ENCODE assay signal across 8 cellular contexts in the genomic region with DNA sequence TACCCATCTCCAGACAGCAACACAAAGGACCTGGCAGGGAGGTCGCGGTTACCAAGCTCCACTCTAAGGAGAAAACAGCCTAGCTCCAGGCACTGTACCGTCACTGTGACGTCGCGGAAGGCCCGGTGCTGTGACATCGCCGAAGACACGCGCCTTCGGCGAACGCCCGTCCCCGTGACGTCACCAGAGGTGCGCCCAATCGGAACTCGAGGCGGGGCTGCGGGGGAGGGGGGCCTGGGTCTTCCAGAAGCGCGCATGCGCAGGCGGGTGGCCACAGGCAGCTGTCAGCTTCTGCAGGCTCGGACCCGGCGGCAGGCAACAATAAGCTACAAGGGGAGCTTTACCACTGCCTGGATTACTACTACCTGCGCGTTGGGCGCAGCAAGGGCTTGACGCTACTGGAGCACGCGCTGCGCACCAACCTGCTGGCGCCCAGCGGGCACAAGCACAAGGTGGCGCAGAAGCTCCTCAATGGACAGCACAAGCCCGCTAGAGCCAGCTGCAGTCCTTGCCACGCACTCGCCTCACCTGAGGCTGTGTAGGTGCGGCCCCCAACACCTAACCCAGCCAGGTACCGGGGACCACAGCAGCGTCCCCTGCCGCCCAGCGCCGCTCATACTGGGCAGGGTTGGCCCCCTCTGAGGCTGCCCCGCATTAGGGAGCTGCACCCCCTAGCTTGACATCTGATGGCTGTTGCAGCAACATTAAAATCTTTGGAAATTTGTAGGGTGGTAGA.
DNase-seq lines count a peak whose midpoint lies in the region; ATAC-seq, FAIRE-seq and TF ChIP-seq lines count a peak whose summit lies in the region.

No MANE protein-coding gene starts in this region.

- H3K27ac ChIP-seq in keratinocyte (ENCODE audit: control insufficient read depth, insufficient read depth, low read length), result no peak overlapping the region

- CTCF ChIA-PET in Caco-2 (lab: Charles Lee), result interaction anchor here (0.6 to 2.2 kb wide), 18 partner anchors 27 to 383 kb away, joined by 3 to 17 read pairs (median 5); partner anchors contain the start of gene CRCP

- H3K9me3 ChIP-seq in Caco-2, result no peaks in the 10 kb centered on the region
- H3K9me3 ChIP-seq in keratinocyte (ENCODE audit: control insufficient read depth, low read depth, low read length), result no peaks in the 10 kb centered on the region

- H3K4me1 ChIP-seq in Caco-2 (no peaks in the 10 kb centered on the region; the same call in 1 of the 2 replicates), keratinocyte (ENCODE audit: control insufficient read depth, extremely low read depth, insufficient read depth, low read length) (peaks cover 3% of the 10 kb centered on the region)

- FAIRE-seq in keratinocyte (lab: Jason Lieb, UNC), result no peak

- POLR2A ChIA-PET in Caco-2 (lab: Charles Lee), result interaction anchor here (0.5 to 2.7 kb wide), 19 partner anchors 8 to 431 kb away, joined by 3 to 33 read pairs (median 4); partner anchors contain the start of genes ASL, CRCP, KCTD7 and TPST1

- peak overlapping the region; percentile 85 for H3K4me2 ChIP-seq in keratinocyte (ENCODE audit: control insufficient read depth, extremely low read depth, insufficient read depth, low read depth, low read length)

- no peaks in the 10 kb centered on the region for H3K27me3 Mint-ChIP-seq in Caco-2 (ENCODE audit: insufficient read depth, unreplicated experiment)

- dilution Hi-C loops in keratinocyte (cut with MboI; ENCODE audit: extremely low pct_ligation_motif_present, low sequenced_read_pairs), result no loop called here

- peak overlapping the region; percentile 97 for H3K27ac Mint-ChIP-seq in Caco-2 (ENCODE audit: unreplicated experiment)

- H3K27me3 ChIP-seq in Caco-2 (replicated peaks; ENCODE audit: control insufficient read depth, insufficient read depth, low read length) (no peaks in the 10 kb centered on the region), keratinocyte (ENCODE audit: control insufficient read depth, extremely low read depth, insufficient read depth, low read length) (no peaks in the 10 kb centered on the region)

- H3K9me3 Mint-ChIP-seq in Caco-2 (ENCODE audit: unreplicated experiment), result no peaks in the 10 kb centered on the region

- peaks cover 14% of the 10 kb centered on the region for H3K36me3 Mint-ChIP-seq in Caco-2 (ENCODE audit: insufficient read depth, unreplicated experiment)

- H4K20me1 ChIP-seq in keratinocyte (ENCODE audit: control insufficient read depth, extremely low read depth, insufficient read depth, low read length), result no peaks in the 10 kb centered on the region

- no peaks in the 10 kb centered on the region for H3K4me1 Mint-ChIP-seq in Caco-2 (ENCODE audit: low read depth, unreplicated experiment)

- peak; percentile 56 for ATAC-seq in GM21529 (IDR thresholded peaks at IDR 0.05; ENCODE audit: unreplicated experiment)

- no TSS peak for BruUV-seq in Caco-2 (replicated peaks; lab: Mats Ljungman, UMichigan)

- H3K36me3 ChIP-seq in Caco-2 (ENCODE audit: control insufficient read depth, insufficient read depth, low read length) (no peaks in the 10 kb centered on the region), keratinocyte (ENCODE audit: control insufficient read depth in 2 of 2, extremely low read depth in 1 of 2, insufficient read depth in 2 of 2, low read length in 2 of 2) (peaks cover 0 to 1% of the 10 kb centered on the region in 2 experiments)

- H2AFZ ChIP-seq in keratinocyte (ENCODE audit: control insufficient read depth, low read length), result peak overlapping the region; percentile 80

- DNase-seq in Caco-2 (peak; percentile 99), NCI-H146 (lab: John Stamatoyannopoulos, UW) (peak; percentile 89), cerebellum (ENCODE audit: low spot score) (peak; percentile 94), keratinocyte (ENCODE audit: low read depth, low spot score) (peak; percentile 48), MV-4-11 (lab: John Stamatoyannopoulos, UW) (no peak)
- DNase-seq in activated CD4-positive, alpha-beta T cell treated with anti-CD3 and anti-CD28 coated beads for 4 hours, result peak; percentile 85 to 86
- DNase-seq in stimulated activated CD4-positive, alpha-beta T cell treated with anti-CD3 and anti-CD28 coated beads, Interleukin-12 subunit alpha, Interleukin-12 subunit beta, amount 100 ng/mL, for 24 hours (ENCODE audit: low read depth in 2 of 2), result peak; percentile 64 to 78

- peak overlapping the region; percentile 84 for H3K4me3 Mint-ChIP-seq in Caco-2 (ENCODE audit: unreplicated experiment)

- H3K79me2 ChIP-seq in keratinocyte (ENCODE audit: control insufficient read depth, insufficient read depth, low read length), result no peaks in the 10 kb centered on the region

- H3K9me1 ChIP-seq in keratinocyte (ENCODE audit: control insufficient read depth, extremely low read depth, insufficient read depth, low read length), result no peaks in the 10 kb centered on the region

- H3K9ac ChIP-seq in keratinocyte (ENCODE audit: control insufficient read depth, extremely low read depth, insufficient read depth, low read length), result peak overlapping the region; percentile 52

- intact Hi-C loops in Caco-2 (cut with micrococcal nuclease; ENCODE audit: unreplicated experiment), result loop anchor here (1.0 to 10.0 kb wide), 8 partner anchors 80 to 382 kb away; partner anchors contain the start of genes ASL and TPST1

- H3K4me3 ChIP-seq in Caco-2 (ENCODE audit: low read depth, low read length), result peak overlapping the region; percentile 60
- H3K4me3 ChIP-seq in keratinocyte (ENCODE audit: control insufficient read depth in 2 of 3, extremely low read depth in 1 of 3, insufficient read depth in 2 of 3, low read depth in 1 of 3, low read length in 3 of 3), result peak overlapping the region; percentile 15 to 66 (median 17)

- TF ChIP-seq CTCF in Caco-2 (IDR thresholded peaks at IDR 0.05; ENCODE audit: insufficient read depth in 1 of 2, low read depth in 1 of 2, low read length in 1 of 2, severe bottlenecking in 1 of 2, unreplicated experiment in 1 of 2) (peak; percentile 44 to 73), keratinocyte (optimal IDR thresholded peaks at IDR 0.05 in 1 of 3, IDR thresholded peaks at IDR 0.05 in 1 of 3, conservative IDR thresholded peaks at IDR 0.05 in 1 of 3; ENCODE audit: extremely low read depth in 1 of 3, insufficient read depth in 2 of 3, low read length in 3 of 3) (peak; percentile 40 to 82 (median 77))
